ENCODE assay signal across 2 cellular contexts in the genomic region with DNA sequence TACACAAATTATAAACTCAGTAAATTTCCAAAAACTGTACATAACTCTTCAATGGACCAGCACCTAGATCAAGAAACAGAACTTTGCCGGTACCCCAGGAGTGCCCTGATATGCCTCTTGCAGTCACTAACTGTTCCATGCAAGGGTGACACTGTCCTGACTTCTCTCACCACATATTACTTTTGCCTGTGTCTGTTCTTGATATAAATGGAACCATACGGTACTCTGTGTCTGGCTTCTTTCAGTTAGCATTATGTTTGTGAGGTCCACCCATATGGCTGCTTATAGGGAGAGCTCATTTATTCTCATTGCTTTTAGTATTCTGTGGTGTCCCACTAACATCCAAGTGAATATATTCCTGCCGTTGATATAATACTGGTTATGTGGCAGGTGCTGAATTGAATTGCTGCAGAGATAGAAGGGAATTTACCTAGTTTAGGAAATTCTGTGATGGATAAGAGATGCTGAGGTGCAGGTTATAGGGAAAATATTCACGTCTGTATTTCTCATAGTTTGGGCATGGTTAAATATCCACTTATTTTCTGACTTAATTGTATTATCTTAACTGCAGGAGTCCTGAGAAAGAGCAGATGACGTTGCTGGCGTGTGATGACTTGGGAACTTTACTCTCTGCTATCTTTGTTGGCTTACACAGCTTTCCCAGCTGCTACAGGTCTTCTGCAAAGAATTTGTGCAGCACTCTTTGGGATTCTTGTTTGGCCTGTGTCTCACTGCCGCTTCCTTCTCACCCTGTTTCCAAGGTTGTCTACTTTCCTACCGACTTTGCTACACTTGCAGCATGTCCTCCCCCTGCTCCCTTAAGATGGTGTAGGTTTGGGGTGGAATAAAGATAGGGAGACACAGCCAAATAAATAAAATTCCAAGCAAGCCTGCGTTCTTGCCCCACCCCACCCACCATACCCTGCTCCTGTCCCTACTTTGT.
TF ChIP-seq lines count a peak whose summit lies in the region.

No MANE protein-coding gene starts in this region.

TF ChIP-seq in IMR-90, 13 proteins besides CTCF, POLR2A, EP300 and RAD21:
- TF ChIP-seq MAFK (IDR thresholded peaks at IDR 0.05; ENCODE audit: low read depth, low read length) = no peak
- no peak for TF ChIP-seq RFX5 (IDR thresholded peaks at IDR 0.05; ENCODE audit: low read depth, low read length)
- TF ChIP-seq NFE2L2 (IDR thresholded peaks at IDR 0.05; ENCODE audit: low read depth, low read length) = no peak
- TF ChIP-seq, protein P1, sequence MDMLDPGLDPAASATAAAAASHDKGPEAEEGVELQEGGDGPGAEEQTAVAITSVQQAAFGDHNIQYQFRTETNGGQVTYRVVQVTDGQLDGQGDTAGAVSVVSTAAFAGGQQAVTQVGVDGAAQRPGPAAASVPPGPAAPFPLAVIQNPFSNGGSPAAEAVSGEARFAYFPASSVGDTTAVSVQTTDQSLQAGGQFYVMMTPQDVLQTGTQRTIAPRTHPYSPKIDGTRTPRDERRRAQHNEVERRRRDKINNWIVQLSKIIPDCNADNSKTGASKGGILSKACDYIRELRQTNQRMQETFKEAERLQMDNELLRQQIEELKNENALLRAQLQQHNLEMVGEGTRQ (IDR thresholded peaks at IDR 0.05; ENCODE audit: low read depth, low read length) = no peak
- TF ChIP-seq RCOR1 (IDR thresholded peaks at IDR 0.05; ENCODE audit: insufficient replicate concordance, low read length) = no peak
- TF ChIP-seq MAZ (IDR thresholded peaks at IDR 0.05; ENCODE audit: borderline replicate concordance, low read depth, low read length) = no peak
- no peak for TF ChIP-seq SMC3 (IDR thresholded peaks at IDR 0.05; ENCODE audit: low read depth, low read length)
- TF ChIP-seq BHLHE40 (IDR thresholded peaks at IDR 0.05; ENCODE audit: low read depth, low read length) = no peak
- TF ChIP-seq, protein P2, sequence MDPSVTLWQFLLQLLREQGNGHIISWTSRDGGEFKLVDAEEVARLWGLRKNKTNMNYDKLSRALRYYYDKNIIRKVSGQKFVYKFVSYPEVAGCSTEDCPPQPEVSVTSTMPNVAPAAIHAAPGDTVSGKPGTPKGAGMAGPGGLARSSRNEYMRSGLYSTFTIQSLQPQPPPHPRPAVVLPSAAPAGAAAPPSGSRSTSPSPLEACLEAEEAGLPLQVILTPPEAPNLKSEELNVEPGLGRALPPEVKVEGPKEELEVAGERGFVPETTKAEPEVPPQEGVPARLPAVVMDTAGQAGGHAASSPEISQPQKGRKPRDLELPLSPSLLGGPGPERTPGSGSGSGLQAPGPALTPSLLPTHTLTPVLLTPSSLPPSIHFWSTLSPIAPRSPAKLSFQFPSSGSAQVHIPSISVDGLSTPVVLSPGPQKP (IDR thresholded peaks at IDR 0.05; ENCODE audit: borderline replicate concordance, low read depth, low read length) = no peak
- no peak for TF ChIP-seq CEBPB (IDR thresholded peaks at IDR 0.05; ENCODE audit: low read depth, low read length)
- no peak for TF ChIP-seq FOS (IDR thresholded peaks at IDR 0.05; ENCODE audit: low read depth, low read length)
- no peak for TF ChIP-seq CHD1 (IDR thresholded peaks at IDR 0.05; ENCODE audit: low read depth, low read length)
- no peak for TF ChIP-seq MXI1 (IDR thresholded peaks at IDR 0.05; ENCODE audit: borderline replicate concordance, low read depth, low read length)
TF ChIP-seq in IMR-90: peak in this region for 0.

TF ChIP-seq in K562, 482 proteins besides CTCF, POLR2A, EP300 and RAD21:
- TF ChIP-seq, protein P3, sequence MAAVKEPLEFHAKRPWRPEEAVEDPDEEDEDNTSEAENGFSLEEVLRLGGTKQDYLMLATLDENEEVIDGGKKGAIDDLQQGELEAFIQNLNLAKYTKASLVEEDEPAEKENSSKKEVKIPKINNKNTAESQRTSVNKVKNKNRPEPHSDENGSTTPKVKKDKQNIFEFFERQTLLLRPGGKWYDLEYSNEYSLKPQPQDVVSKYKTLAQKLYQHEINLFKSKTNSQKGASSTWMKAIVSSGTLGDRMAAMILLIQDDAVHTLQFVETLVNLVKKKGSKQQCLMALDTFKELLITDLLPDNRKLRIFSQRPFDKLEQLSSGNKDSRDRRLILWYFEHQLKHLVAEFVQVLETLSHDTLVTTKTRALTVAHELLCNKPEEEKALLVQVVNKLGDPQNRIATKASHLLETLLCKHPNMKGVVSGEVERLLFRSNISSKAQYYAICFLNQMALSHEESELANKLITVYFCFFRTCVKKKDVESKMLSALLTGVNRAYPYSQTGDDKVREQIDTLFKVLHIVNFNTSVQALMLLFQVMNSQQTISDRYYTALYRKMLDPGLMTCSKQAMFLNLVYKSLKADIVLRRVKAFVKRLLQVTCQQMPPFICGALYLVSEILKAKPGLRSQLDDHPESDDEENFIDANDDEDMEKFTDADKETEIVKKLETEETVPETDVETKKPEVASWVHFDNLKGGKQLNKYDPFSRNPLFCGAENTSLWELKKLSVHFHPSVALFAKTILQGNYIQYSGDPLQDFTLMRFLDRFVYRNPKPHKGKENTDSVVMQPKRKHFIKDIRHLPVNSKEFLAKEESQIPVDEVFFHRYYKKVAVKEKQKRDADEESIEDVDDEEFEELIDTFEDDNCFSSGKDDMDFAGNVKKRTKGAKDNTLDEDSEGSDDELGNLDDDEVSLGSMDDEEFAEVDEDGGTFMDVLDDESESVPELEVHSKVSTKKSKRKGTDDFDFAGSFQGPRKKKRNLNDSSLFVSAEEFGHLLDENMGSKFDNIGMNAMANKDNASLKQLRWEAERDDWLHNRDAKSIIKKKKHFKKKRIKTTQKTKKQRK (IDR thresholded peaks at IDR 0.05; ENCODE audit: borderline replicate concordance, low read depth, low read length) = no peak
- TF ChIP-seq ESRRB (CRISPR knock-in tag; IDR thresholded peaks at IDR 0.05; ENCODE audit: borderline replicate concordance) = no peak
- TF ChIP-seq, protein P4, sequence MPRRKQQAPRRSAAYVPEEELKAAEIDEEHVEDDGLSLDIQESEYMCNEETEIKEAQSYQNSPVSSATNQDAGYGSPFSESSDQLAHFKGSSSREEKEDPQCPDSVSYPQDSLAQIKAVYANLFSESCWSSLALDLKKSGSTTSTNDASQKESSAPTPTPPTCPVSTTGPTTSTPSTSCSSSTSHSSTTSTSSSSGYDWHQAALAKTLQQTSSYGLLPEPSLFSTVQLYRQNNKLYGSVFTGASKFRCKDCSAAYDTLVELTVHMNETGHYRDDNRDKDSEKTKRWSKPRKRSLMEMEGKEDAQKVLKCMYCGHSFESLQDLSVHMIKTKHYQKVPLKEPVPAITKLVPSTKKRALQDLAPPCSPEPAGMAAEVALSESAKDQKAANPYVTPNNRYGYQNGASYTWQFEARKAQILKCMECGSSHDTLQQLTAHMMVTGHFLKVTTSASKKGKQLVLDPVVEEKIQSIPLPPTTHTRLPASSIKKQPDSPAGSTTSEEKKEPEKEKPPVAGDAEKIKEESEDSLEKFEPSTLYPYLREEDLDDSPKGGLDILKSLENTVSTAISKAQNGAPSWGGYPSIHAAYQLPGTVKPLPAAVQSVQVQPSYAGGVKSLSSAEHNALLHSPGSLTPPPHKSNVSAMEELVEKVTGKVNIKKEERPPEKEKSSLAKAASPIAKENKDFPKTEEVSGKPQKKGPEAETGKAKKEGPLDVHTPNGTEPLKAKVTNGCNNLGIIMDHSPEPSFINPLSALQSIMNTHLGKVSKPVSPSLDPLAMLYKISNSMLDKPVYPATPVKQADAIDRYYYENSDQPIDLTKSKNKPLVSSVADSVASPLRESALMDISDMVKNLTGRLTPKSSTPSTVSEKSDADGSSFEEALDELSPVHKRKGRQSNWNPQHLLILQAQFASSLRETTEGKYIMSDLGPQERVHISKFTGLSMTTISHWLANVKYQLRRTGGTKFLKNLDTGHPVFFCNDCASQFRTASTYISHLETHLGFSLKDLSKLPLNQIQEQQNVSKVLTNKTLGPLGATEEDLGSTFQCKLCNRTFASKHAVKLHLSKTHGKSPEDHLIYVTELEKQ (CRISPR knock-in tag; IDR thresholded peaks at IDR 0.05) = no peak
- TF ChIP-seq CREM (IDR thresholded peaks at IDR 0.05; ENCODE audit: low read depth) = peak; percentile 50
- TF ChIP-seq ILF3 (IDR thresholded peaks at IDR 0.05; ENCODE audit: borderline replicate concordance) = no peak
- TF ChIP-seq, protein P5, sequence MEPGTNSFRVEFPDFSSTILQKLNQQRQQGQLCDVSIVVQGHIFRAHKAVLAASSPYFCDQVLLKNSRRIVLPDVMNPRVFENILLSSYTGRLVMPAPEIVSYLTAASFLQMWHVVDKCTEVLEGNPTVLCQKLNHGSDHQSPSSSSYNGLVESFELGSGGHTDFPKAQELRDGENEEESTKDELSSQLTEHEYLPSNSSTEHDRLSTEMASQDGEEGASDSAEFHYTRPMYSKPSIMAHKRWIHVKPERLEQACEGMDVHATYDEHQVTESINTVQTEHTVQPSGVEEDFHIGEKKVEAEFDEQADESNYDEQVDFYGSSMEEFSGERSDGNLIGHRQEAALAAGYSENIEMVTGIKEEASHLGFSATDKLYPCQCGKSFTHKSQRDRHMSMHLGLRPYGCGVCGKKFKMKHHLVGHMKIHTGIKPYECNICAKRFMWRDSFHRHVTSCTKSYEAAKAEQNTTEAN (CRISPR knock-in tag; IDR thresholded peaks at IDR 0.05) = no peak
- no peak for TF ChIP-seq NR2C1 (IDR thresholded peaks at IDR 0.05)
- TF ChIP-seq NR2C1 (tag; IDR thresholded peaks at IDR 0.05) = 0 out of 2 replicates have a peak, but pooled peaks have one; percentile 12
- peak; percentile 42; the same call in 1 of the 2 replicates for TF ChIP-seq CBFA2T3 (IDR thresholded peaks at IDR 0.05)
- no peak for TF ChIP-seq ATF1 (CRISPR knock-in tag; IDR thresholded peaks at IDR 0.05)
- TF ChIP-seq ATF1 (tag; IDR thresholded peaks at IDR 0.05) = peak; percentile 43; the same call in 1 of the 2 replicates
- TF ChIP-seq, protein P6, sequence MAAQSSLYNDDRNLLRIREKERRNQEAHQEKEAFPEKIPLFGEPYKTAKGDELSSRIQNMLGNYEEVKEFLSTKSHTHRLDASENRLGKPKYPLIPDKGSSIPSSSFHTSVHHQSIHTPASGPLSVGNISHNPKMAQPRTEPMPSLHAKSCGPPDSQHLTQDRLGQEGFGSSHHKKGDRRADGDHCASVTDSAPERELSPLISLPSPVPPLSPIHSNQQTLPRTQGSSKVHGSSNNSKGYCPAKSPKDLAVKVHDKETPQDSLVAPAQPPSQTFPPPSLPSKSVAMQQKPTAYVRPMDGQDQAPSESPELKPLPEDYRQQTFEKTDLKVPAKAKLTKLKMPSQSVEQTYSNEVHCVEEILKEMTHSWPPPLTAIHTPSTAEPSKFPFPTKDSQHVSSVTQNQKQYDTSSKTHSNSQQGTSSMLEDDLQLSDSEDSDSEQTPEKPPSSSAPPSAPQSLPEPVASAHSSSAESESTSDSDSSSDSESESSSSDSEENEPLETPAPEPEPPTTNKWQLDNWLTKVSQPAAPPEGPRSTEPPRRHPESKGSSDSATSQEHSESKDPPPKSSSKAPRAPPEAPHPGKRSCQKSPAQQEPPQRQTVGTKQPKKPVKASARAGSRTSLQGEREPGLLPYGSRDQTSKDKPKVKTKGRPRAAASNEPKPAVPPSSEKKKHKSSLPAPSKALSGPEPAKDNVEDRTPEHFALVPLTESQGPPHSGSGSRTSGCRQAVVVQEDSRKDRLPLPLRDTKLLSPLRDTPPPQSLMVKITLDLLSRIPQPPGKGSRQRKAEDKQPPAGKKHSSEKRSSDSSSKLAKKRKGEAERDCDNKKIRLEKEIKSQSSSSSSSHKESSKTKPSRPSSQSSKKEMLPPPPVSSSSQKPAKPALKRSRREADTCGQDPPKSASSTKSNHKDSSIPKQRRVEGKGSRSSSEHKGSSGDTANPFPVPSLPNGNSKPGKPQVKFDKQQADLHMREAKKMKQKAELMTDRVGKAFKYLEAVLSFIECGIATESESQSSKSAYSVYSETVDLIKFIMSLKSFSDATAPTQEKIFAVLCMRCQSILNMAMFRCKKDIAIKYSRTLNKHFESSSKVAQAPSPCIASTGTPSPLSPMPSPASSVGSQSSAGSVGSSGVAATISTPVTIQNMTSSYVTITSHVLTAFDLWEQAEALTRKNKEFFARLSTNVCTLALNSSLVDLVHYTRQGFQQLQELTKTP (IDR thresholded peaks at IDR 0.05; ENCODE audit: low read depth in 1 of 2, partially characterized antibody in 2 of 2) = no peak
- peak; percentile 40; the same call in 1 of the 2 replicates for TF ChIP-seq NFE2 (IDR thresholded peaks at IDR 0.05; ENCODE audit: low read depth)
- TF ChIP-seq WHSC1 (IDR thresholded peaks at IDR 0.05; ENCODE audit: low read length) = no peak
- TF ChIP-seq SMARCA5 (IDR thresholded peaks at IDR 0.05) = no peak
- TF ChIP-seq, protein P7, sequence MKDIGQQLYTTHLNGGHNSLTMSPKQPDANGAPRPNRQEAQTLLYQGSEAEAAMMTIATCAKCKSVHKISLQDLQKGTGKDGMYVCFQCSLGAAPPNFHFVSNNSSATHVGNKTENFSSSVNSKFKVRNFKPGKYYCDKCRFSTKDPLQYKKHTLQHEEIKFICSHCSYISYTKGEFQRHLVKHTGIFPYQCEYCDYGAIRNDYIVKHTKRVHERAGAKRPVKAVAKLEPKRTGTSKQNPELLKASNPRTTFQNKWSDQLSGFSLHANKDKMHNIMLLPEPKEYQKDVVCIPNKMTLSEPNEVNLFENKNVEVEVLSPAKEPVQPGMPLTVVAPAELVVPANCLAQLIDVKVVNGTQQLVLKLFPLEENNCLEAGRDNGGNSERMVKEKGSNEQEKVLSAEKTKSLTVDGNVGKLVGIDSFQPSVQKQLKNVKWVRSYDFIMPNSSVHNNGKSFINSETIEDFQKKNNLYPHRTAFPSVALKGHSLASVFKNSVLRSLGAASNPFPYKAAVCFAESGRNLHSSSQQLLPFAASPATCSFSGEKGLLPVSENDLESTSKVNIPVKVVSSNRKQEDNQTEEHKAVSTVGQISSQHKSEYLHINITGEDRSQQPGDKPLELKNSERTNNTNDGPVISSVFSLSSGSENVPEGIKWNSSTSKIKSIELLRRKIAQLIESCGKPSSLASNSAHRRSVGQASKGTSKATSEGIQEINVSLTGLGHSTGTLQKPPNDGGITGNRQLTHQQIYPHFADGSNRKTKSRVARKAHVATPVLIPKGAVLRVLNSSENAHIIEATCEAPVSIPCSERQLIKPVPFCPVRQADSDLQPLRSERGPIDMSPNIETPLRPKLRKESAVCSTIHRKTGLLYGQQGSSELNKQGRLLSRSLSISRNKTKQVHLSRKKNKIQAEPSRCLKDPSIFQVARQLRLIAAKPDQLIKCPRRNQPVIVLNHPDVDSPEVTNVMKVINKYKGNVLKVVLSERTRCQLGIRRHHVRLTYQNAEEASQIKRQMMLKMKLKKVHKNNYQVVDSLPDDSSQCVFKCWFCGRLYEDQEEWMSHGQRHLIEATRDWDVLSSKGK (CRISPR knock-in tag; IDR thresholded peaks at IDR 0.05) = no peak
- TF ChIP-seq BHLHE40 (IDR thresholded peaks at IDR 0.05; ENCODE audit: low read length) = 0 out of 2 replicates have a peak, but pooled peaks have one; percentile 7
- no peak for TF ChIP-seq BRD9 (IDR thresholded peaks at IDR 0.05; ENCODE audit: low read depth, partially characterized antibody)
- TF ChIP-seq TCF7L2 (IDR thresholded peaks at IDR 0.05; ENCODE audit: low read depth, low read length) = no peak
- TF ChIP-seq RBM15 (IDR thresholded peaks at IDR 0.05; ENCODE audit: insufficient read depth, low read length) = no peak
